In the genomic region with DNA sequence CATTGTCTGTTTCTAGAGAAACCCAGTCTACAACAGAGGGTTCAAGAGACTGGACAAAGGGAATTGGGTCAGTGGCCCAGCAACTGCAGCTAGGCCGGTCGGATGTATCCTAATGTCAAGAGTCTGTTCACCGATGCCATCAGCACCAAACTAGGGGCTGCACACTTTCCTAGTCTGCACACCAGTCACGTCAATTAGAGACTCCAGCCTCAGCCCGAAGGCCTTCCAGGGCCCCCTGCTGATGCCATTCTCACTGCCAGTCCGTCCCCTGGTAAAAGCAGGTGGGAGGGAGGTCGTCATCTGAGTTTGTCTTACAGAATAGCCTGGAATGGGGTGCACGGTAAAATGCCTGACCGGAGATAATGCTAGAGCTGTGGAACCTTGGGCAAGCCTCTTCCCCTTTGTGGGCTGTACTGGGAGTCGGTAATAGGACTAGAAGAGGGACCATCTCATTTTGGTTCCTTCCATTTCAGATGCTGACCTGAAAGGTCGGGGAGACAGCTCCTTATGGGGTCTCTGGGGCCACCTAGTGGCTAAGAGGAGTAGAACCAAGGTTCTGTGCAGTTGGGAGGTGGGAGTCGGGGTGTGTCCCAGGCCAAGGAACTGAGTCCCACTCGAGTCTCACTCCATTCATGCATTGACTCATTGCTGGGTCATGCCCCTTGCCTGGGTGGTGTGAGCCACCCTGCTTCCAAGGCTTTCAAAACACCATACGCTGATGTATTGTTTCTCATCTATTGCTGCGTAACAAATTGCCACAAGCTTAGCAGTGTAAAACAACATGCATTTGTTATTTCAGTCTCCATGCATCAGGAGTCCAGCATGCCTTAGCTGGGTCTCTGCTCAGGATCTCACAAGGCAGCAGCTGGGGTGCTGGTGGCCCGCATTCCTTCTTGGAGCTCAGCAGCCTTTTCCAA, we compare ENCODE assay signal across 8 cellular contexts. TPM values are rescaled to one million over a fixed set of nuclear protein-coding genes. Genes with fewer than 3 reads are reported as not detected.
DNase-seq lines count a peak whose midpoint lies in the region; ATAC-seq and TF ChIP-seq lines count a peak whose summit lies in the region.

No MANE protein-coding gene starts in this region.

- H3K27me3 ChIP-seq in lung (ENCODE audit: control insufficient read depth, insufficient read depth), result no peaks in the 10 kb centered on the region

- H3K4me3 ChIP-seq in lung, result no peak overlapping the region

- no peaks in the 10 kb centered on the region for H3K27me3 Mint-ChIP-seq in activated CD4-positive, alpha-beta T cell treated with anti-CD3 and anti-CD28 coated beads for 36 hours

- CTCF ChIA-PET in activated CD4-positive, alpha-beta T cell treated with anti-CD3 and anti-CD28 coated beads for 36 hours (lab: Charles Lee), result interaction anchor here (0.6 to 5.1 kb wide), 27 partner anchors 9 to 260 kb away, joined by 3 to 40 read pairs (median 3); a partner anchor contains a TSS

- peak; percentile 31 for ATAC-seq in HG02642 (IDR thresholded peaks at IDR 0.05; ENCODE audit: poor library complexity, unreplicated experiment)
- peak; percentile 66 for ATAC-seq in activated CD4-positive, alpha-beta T cell treated with anti-CD3 and anti-CD28 coated beads for 36 hours
- peak; percentile 36 for ATAC-seq in lung (ENCODE audit: insufficient read depth, low FRiP score)
- ATAC-seq in stimulated activated naive CD8-positive, alpha-beta T cell treated with anti-CD3 and anti-CD28 coated beads, Interleukin-15, Interleukin-2, amounts not matched to agents 100 U/mL and 50 U/mL, for 24 hours, result peak; percentile 61
- ATAC-seq in GM21423 (IDR thresholded peaks at IDR 0.05; ENCODE audit: unreplicated experiment), result no peak

- peaks cover 0 to 7% of the 10 kb centered on the region in 2 donors for H3K4me1 ChIP-seq in lung (ENCODE audit: control insufficient read depth in 2 of 2, insufficient read depth in 2 of 2, low read length in 2 of 2)

- no peak overlapping the region for H3K27ac ChIP-seq in lung (ENCODE audit: low read depth in 1 of 2, low read length in 1 of 2)

- WGBS in lung, 2 donors, result 49 to 50% methylated on average over 16 of the region's 16 CpGs

- no peaks in the 10 kb centered on the region for H3K9me3 Mint-ChIP-seq in activated CD4-positive, alpha-beta T cell treated with anti-CD3 and anti-CD28 coated beads for 36 hours (ENCODE audit: low read depth)

- DNase-seq in DMS 273 (lab: John Stamatoyannopoulos, UW; ENCODE audit: unreplicated experiment) (peak; percentile 87), NCI-H524 (lab: John Stamatoyannopoulos, UW) (peak; percentile 47 to 84), dermis blood vessel endothelial cell (peak; percentile 79), lung (ENCODE audit: low spot score) (peak; percentile 55)
- peak; percentile 78 for DNase-seq in activated CD4-positive, alpha-beta T cell treated with anti-CD3 and anti-CD28 coated beads for 36 hours
- peak; percentile 69 for DNase-seq in stimulated activated naive CD8-positive, alpha-beta T cell treated with anti-CD3 and anti-CD28 coated beads, Interleukin-15, Interleukin-2, amounts not matched to agents 100 U/mL and 50 U/mL, for 24 hours

- intact Hi-C loops in activated CD4-positive, alpha-beta T cell treated with anti-CD3 and anti-CD28 coated beads for 36 hours (cut with DNase I, micrococcal nuclease), result loop anchor here in 1 of 2 experiments (1.0 kb wide), 2 partner anchors 63 to 121 kb away; no protein-coding TSS in a partner anchor

- H3K27ac Mint-ChIP-seq in activated CD4-positive, alpha-beta T cell treated with anti-CD3 and anti-CD28 coated beads for 36 hours, result no peak overlapping the region

- no peak overlapping the region for H3K4me3 Mint-ChIP-seq in activated CD4-positive, alpha-beta T cell treated with anti-CD3 and anti-CD28 coated beads for 36 hours

- POLR2A ChIA-PET in activated CD4-positive, alpha-beta T cell treated with anti-CD3 and anti-CD28 coated beads for 36 hours (lab: Charles Lee), result interaction anchor here (0.6 kb wide), 1 partner anchor 127 kb away, joined by 8 read pairs; no protein-coding TSS in a partner anchor

- peak; percentile 62 for TF ChIP-seq CTCF in lung (IDR thresholded peaks at IDR 0.05; ENCODE audit: control extremely low read depth, extremely low read depth)

- peaks cover 2% of the 10 kb centered on the region for H3K36me3 Mint-ChIP-seq in activated CD4-positive, alpha-beta T cell treated with anti-CD3 and anti-CD28 coated beads for 36 hours (ENCODE audit: low read depth)

- peaks cover 17% of the 10 kb centered on the region for H3K4me1 Mint-ChIP-seq in activated CD4-positive, alpha-beta T cell treated with anti-CD3 and anti-CD28 coated beads for 36 hours

- H3K36me3 ChIP-seq in lung (ENCODE audit: control insufficient read depth in 2 of 2, insufficient read depth in 2 of 2, low read length in 2 of 2), result peaks cover 0 to 4% of the 10 kb centered on the region in 2 donors

- H3K9me3 ChIP-seq in lung (ENCODE audit: control insufficient read depth in 2 of 2, insufficient read depth in 1 of 2, low read length in 1 of 2), result no peaks in the 10 kb centered on the region

RNA-seq across cellular contexts. Expression of a gene that starts 5.1 kb away (rescaled TPM):
- total RNA-seq in activated CD4-positive, alpha-beta T cell treated with anti-CD3 and anti-CD28 coated beads for 36 hours, result 1 to 10 TPM; 8.1 to 8.5 TPM
- 4.4 and 8.1 TPM in 2 replicates for total RNA-seq in dermis blood vessel endothelial cell
- 10 to 100 TPM in 1 of 2 donors, 1 to 10 TPM in 1; 6.8 to 15.9 TPM for total RNA-seq in lung
- polyA plus RNA-seq in lung, result 1 to 10 TPM; 2.7 to 4.1 TPM

RNA-seq across cellular contexts. Expression of a gene that starts 16.4 kb away (rescaled TPM):
- total RNA-seq in activated CD4-positive, alpha-beta T cell treated with anti-CD3 and anti-CD28 coated beads for 36 hours, result 1 to 10 TPM; 5.2 to 7.5 TPM
- total RNA-seq in dermis blood vessel endothelial cell (18.0 and 40.2 TPM in 2 replicates), lung (10 to 100 TPM; 15.3 to 43.7 TPM)
- 10 to 100 TPM; 22.5 to 34.7 TPM for polyA plus RNA-seq in lung

RNA-seq across cellular contexts. Expression of a gene that starts 33.1 kb away (rescaled TPM):
- 10 to 100 TPM; 15.6 to 16.4 TPM for total RNA-seq in activated CD4-positive, alpha-beta T cell treated with anti-CD3 and anti-CD28 coated beads for 36 hours
- total RNA-seq in dermis blood vessel endothelial cell (18.8 and 23.8 TPM in 2 replicates), lung (10 to 100 TPM; 15.3 to 27.8 TPM)
- 10 to 100 TPM; 10.4 to 12.0 TPM for polyA plus RNA-seq in lung

RNA-seq across cellular contexts. Expression of a gene that starts 39.9 kb away (rescaled TPM):
- 1 to 10 TPM; 7.0 to 8.1 TPM for total RNA-seq in activated CD4-positive, alpha-beta T cell treated with anti-CD3 and anti-CD28 coated beads for 36 hours
- total RNA-seq in dermis blood vessel endothelial cell (3.2 and 6.7 TPM in 2 replicates), lung (10 to 100 TPM; 14.4 to 22.4 TPM)
- 1 to 10 TPM; 5.2 to 6.6 TPM for polyA plus RNA-seq in lung

RNA-seq across cellular contexts. Expression of a gene that starts 50.1 kb away (rescaled TPM):
- 10 to 100 TPM; 60.9 to 63.0 TPM for total RNA-seq in activated CD4-positive, alpha-beta T cell treated with anti-CD3 and anti-CD28 coated beads for 36 hours
- total RNA-seq in dermis blood vessel endothelial cell (49.2 and 62.1 TPM in 2 replicates), lung (10 to 100 TPM in 1 of 2 donors, 1 to 10 TPM in 1; 7.6 to 39.4 TPM)
- 10 to 100 TPM; 29.9 to 36.5 TPM for polyA plus RNA-seq in lung
